In genomic region chr5:35926389-35927051, GRCh38 we compare ENCODE assay signal across 8 cellular contexts. TPM values are rescaled to one million over a fixed set of nuclear protein-coding genes. Genes with fewer than 3 reads are reported as not detected.
A peak's percentile ranks its signal among the peaks of the same experiment; 100 is the strongest.
DNase-seq lines count a peak whose midpoint lies in the region; ATAC-seq and TF ChIP-seq lines count a peak whose summit lies in the region.

No MANE protein-coding gene starts in this region.

- H3K27ac ChIP-seq in dorsolateral prefrontal cortex: peak overlapping the region in 1 of 59 donors; percentile 56

- H3K4me3 Mint-ChIP-seq in stimulated activated naive CD8-positive, alpha-beta T cell treated with anti-CD3 and anti-CD28 coated beads, Interleukin-15, Interleukin-2, amounts not matched to agents 100 ng/mL and 50 ng/mL, for 24 hours: peak overlapping the region; percentile 60

- peaks cover 48% of the 10 kb centered on the region for H3K4me1 Mint-ChIP-seq in stimulated activated naive CD8-positive, alpha-beta T cell treated with anti-CD3 and anti-CD28 coated beads, Interleukin-15, Interleukin-2, amounts not matched to agents 100 ng/mL and 50 ng/mL, for 24 hours (ENCODE audit: low read depth)

- H3K4me3 ChIP-seq in AG04449 (ENCODE audit: low read depth, low read length) (peak overlapping the region; percentile 28), dorsolateral prefrontal cortex (peak overlapping the region in 52 of 59 donors; percentile 4 to 62 (median 42))

- peaks cover 0 to 13% (median 0%) of the 10 kb centered on the region in 45 donors for H3K27me3 ChIP-seq in dorsolateral prefrontal cortex

- peak; percentile 76 for ATAC-seq in GM18498 (IDR thresholded peaks at IDR 0.05; ENCODE audit: unreplicated experiment)
- ATAC-seq in HG03159 (IDR thresholded peaks at IDR 0.05; ENCODE audit: unreplicated experiment): peak; percentile 76

- TF ChIP-seq CTCF in AG04449 (IDR thresholded peaks at IDR 0.05; ENCODE audit: insufficient read depth, low read length, missing control alignments) (peak; percentile 74), dorsolateral prefrontal cortex (IDR thresholded peaks at IDR 0.05 in 54 of 56, conservative IDR thresholded peaks at IDR 0.05 in 2 of 56; ENCODE audit: low read depth in 1 of 56, partially characterized antibody in 56 of 56) (peak; percentile 69 to 98 (median 92))

- peak overlapping the region; percentile 50 for H3K27ac Mint-ChIP-seq in stimulated activated naive CD8-positive, alpha-beta T cell treated with anti-CD3 and anti-CD28 coated beads, Interleukin-15, Interleukin-2, amounts not matched to agents 100 ng/mL and 50 ng/mL, for 24 hours

- peaks cover 5% of the 10 kb centered on the region for H3K27me3 Mint-ChIP-seq in stimulated activated naive CD8-positive, alpha-beta T cell treated with anti-CD3 and anti-CD28 coated beads, Interleukin-15, Interleukin-2, amounts not matched to agents 100 ng/mL and 50 ng/mL, for 24 hours

- no peaks in the 10 kb centered on the region for H3K9me3 Mint-ChIP-seq in stimulated activated naive CD8-positive, alpha-beta T cell treated with anti-CD3 and anti-CD28 coated beads, Interleukin-15, Interleukin-2, amounts not matched to agents 100 ng/mL and 50 ng/mL, for 24 hours

- H3K36me3 Mint-ChIP-seq in stimulated activated naive CD8-positive, alpha-beta T cell treated with anti-CD3 and anti-CD28 coated beads, Interleukin-15, Interleukin-2, amounts not matched to agents 100 ng/mL and 50 ng/mL, for 24 hours (ENCODE audit: low read depth): no peaks in the 10 kb centered on the region

- CTCF ChIA-PET in AG04449 (lab: Yijun Ruan, JAX): interaction anchor here (0.7 to 14.2 kb wide), 50 partner anchors 9 to 1451 kb away, joined by 3 to 386 read pairs (median 4); partner anchors contain the start of genes CAPSL and SPEF2

- intact Hi-C loops in dorsolateral prefrontal cortex (cut with DNase I): loop anchor here (1.0 to 10.0 kb wide), 8 partner anchors 149 to 839 kb away; partner anchors contain the start of gene SPEF2 (in 2 of the 2)

- DNase-seq in AG04449 (ENCODE audit: low read depth, low spot score): no peak
- peak; percentile 39 to 81 for DNase-seq in NCI-H526 (lab: John Stamatoyannopoulos, UW)
- peak; percentile 75 for DNase-seq in activated CD4-positive, alpha-beta T cell treated with anti-CD3 and anti-CD28 coated beads for 48 hours
- peak in 3 of 10 donors; percentile 19 to 64 (median 28) for DNase-seq in dorsolateral prefrontal cortex
- DNase-seq in medulla oblongata (ENCODE audit: extremely low spot score): peak; percentile 79

- POLR2A ChIA-PET in AG04449 (lab: Yijun Ruan, JAX): no interaction called here

RNA-seq across cellular contexts. Expression of gene CAPSL, which starts 11.9 kb away (rescaled TPM):
- total RNA-seq in dorsolateral prefrontal cortex: 1 to 10 TPM in 18 of 120 experiments, under 1 TPM in 22, not detected in 80; 0.43 to 2.2 (median 0.97) TPM
